ENCODE assay signal across 8 cellular contexts in genomic region chr14:75125617-75126016, GRCh38. TPM values are rescaled to one million over a fixed set of nuclear protein-coding genes. Genes with fewer than 3 reads are reported as not detected.
DNase-seq lines count a peak whose midpoint lies in the region; ATAC-seq and TF ChIP-seq lines count a peak whose summit lies in the region.

No MANE protein-coding gene starts in this region.

- H3K27ac Mint-ChIP-seq in activated CD8-positive, alpha-beta T cell treated with anti-CD3 and anti-CD28 coated beads, Interleukin-2, amount 10 ng/mL, durations not matched to agents 7 days and 5 days: peak overlapping the region; percentile 97

- H3K36me3 ChIP-seq in cardiac muscle cell (no peaks in the 10 kb centered on the region), upper lobe of left lung (peaks cover 0 to 10% (median 0%) of the 10 kb centered on the region in 4 donors)

- H3K9me3 ChIP-seq in cardiac muscle cell (ENCODE audit: low read depth): no peaks in the 10 kb centered on the region
- no peaks in the 10 kb centered on the region for H3K9me3 ChIP-seq in upper lobe of left lung

- H3K36me3 Mint-ChIP-seq in activated CD8-positive, alpha-beta T cell treated with anti-CD3 and anti-CD28 coated beads, Interleukin-2, amount 10 ng/mL, durations not matched to agents 7 days and 5 days (ENCODE audit: low read depth): peaks cover 29% of the 10 kb centered on the region

- CTCF ChIA-PET in activated CD8-positive, alpha-beta T cell treated with anti-CD3 and anti-CD28 coated beads, Interleukin-2, amount 10 ng/mL, durations not matched to agents 7 days and 5 days (lab: Charles Lee): interaction anchor here (1.0 to 11.1 kb wide), 10 partner anchors 7 to 370 kb away, joined by 3 to 216 read pairs (median 4); no protein-coding TSS in a partner anchor

- H3K4me3 Mint-ChIP-seq in activated CD8-positive, alpha-beta T cell treated with anti-CD3 and anti-CD28 coated beads, Interleukin-2, amount 10 ng/mL, durations not matched to agents 7 days and 5 days: peak overlapping the region; percentile 98

- H3K4me3 ChIP-seq in cardiac muscle cell: peak overlapping the region; percentile 77
- peak overlapping the region in 2 of 4 donors; percentile 71 to 86 for H3K4me3 ChIP-seq in upper lobe of left lung

- no peak for TF ChIP-seq EP300 in upper lobe of left lung (IDR thresholded peaks at IDR 0.05)

- H3K27me3 Mint-ChIP-seq in activated CD8-positive, alpha-beta T cell treated with anti-CD3 and anti-CD28 coated beads, Interleukin-2, amount 10 ng/mL, durations not matched to agents 7 days and 5 days (ENCODE audit: low read depth): no peaks in the 10 kb centered on the region

- no peak for TF ChIP-seq POLR2A in upper lobe of left lung (IDR thresholded peaks at IDR 0.05)

- ATAC-seq in Right ventricle myocardium superior (ENCODE audit: poor library complexity) (no peak), upper lobe of left lung (ENCODE audit: low FRiP score in 2 of 2) (no peak), left colon (no peak), GM19455 (IDR thresholded peaks at IDR 0.05; ENCODE audit: unreplicated experiment) (no peak)
- ATAC-seq in activated CD8-positive, alpha-beta T cell treated with anti-CD3 and anti-CD28 coated beads, Interleukin-2, amount 10 ng/mL, durations not matched to agents 7 days and 5 days: no peak

- DNase-seq in cardiac muscle cell (ENCODE audit: low read depth in 1 of 2, low spot score in 1 of 2) (peak in 1 of 2 donors; percentile 75), Right ventricle myocardium superior (no peak), iris pigment epithelial cell (ENCODE audit: low read depth) (peak; percentile 93), upper lobe of left lung (no peak), anterior cingulate cortex (lab: John Stamatoyannopoulos, UW) (no peak), left colon (no peak)
- DNase-seq in activated CD8-positive, alpha-beta T cell treated with anti-CD3 and anti-CD28 coated beads, Interleukin-2, amount 10 ng/mL, durations not matched to agents 7 days and 5 days: no peak

- no peaks in the 10 kb centered on the region for H3K9me3 Mint-ChIP-seq in activated CD8-positive, alpha-beta T cell treated with anti-CD3 and anti-CD28 coated beads, Interleukin-2, amount 10 ng/mL, durations not matched to agents 7 days and 5 days (ENCODE audit: insufficient read depth)

- H3K27me3 ChIP-seq in cardiac muscle cell (no peaks in the 10 kb centered on the region), upper lobe of left lung (no peaks in the 10 kb centered on the region)

- POLR2A ChIA-PET in activated CD8-positive, alpha-beta T cell treated with anti-CD3 and anti-CD28 coated beads, Interleukin-2, amount 10 ng/mL, durations not matched to agents 7 days and 5 days (lab: Charles Lee): interaction anchor here (0.8 to 2.7 kb wide), 6 partner anchors 8 to 173 kb away, joined by 3 to 11 read pairs (median 8); no protein-coding TSS in a partner anchor

- 58 to 69% methylated on average over 5 of the region's 5 CpGs for WGBS in upper lobe of left lung, 2 donors

- H3K27ac ChIP-seq in cardiac muscle cell (no peak overlapping the region), upper lobe of left lung (peak overlapping the region in 3 of 4 donors; percentile 97 to 99 (median 97))

- peaks cover 49% of the 10 kb centered on the region for H3K4me1 Mint-ChIP-seq in activated CD8-positive, alpha-beta T cell treated with anti-CD3 and anti-CD28 coated beads, Interleukin-2, amount 10 ng/mL, durations not matched to agents 7 days and 5 days (ENCODE audit: low read depth)

- intact Hi-C loops in Right ventricle myocardium superior (cut with DNase I) (loop anchor here (5.0 kb wide), 1 partner anchor 362 kb away; no protein-coding TSS in a partner anchor), left colon (cut with DNase I, micrococcal nuclease) (loop anchor here in 1 of 2 donors (5.0 kb wide), 1 partner anchor 177 kb away; no protein-coding TSS in a partner anchor)

- H3K4me1 ChIP-seq in cardiac muscle cell (ENCODE audit: low read depth): peaks cover 9% of the 10 kb centered on the region
- H3K4me1 ChIP-seq in upper lobe of left lung: peaks cover 27 to 52% (median 36%) of the 10 kb centered on the region in 4 donors

- TF ChIP-seq CTCF in cardiac muscle cell (IDR thresholded peaks at IDR 0.05; ENCODE audit: low read depth, low read length): no peak
- TF ChIP-seq CTCF in upper lobe of left lung (IDR thresholded peaks at IDR 0.05): no peak

RNA-seq across cellular contexts. Expression of gene NEK9, which starts 1.2 kb away (rescaled TPM):
- total RNA-seq in cardiac muscle cell (74.7 and 124 TPM in 2 replicates), Right ventricle myocardium superior (109 TPM), upper lobe of left lung (10 to 100 TPM; 37.5 to 96.4 (median 78.9) TPM), left colon (10 to 100 TPM; 44.8 to 47.6 TPM)
- 62.5 and 81.5 TPM in 2 replicates for polyA plus RNA-seq in cardiac muscle cell
- total RNA-seq in activated CD8-positive, alpha-beta T cell treated with anti-CD3 and anti-CD28 coated beads, Interleukin-2, amount 10 ng/mL, durations not matched to agents 7 days and 5 days: 10 to 100 TPM; 73.7 to 80.0 TPM

RNA-seq across cellular contexts. Expression of gene TMED10, which starts 50.8 kb away (rescaled TPM):
- 158 and 206 TPM in 2 replicates for total RNA-seq in cardiac muscle cell
- 259 and 295 TPM in 2 replicates for polyA plus RNA-seq in cardiac muscle cell
- 235 TPM for total RNA-seq in Right ventricle myocardium superior
- total RNA-seq in activated CD8-positive, alpha-beta T cell treated with anti-CD3 and anti-CD28 coated beads, Interleukin-2, amount 10 ng/mL, durations not matched to agents 7 days and 5 days: 100 to 1,000 TPM; 177 to 188 TPM
- total RNA-seq in upper lobe of left lung: 100 to 1,000 TPM in 4 of 6 donors, 10 to 100 TPM in 2; 72.3 to 314 (median 186) TPM
- 100 to 1,000 TPM; 333 to 360 TPM for total RNA-seq in left colon

RNA-seq across cellular contexts. Expression of gene ZC2HC1C, which starts 56.2 kb away (rescaled TPM):
- total RNA-seq in cardiac muscle cell: 2.5 and 8.2 TPM in 2 replicates
- 7.7 and 9.8 TPM in 2 replicates for polyA plus RNA-seq in cardiac muscle cell
- 11.3 TPM for total RNA-seq in Right ventricle myocardium superior
- total RNA-seq in activated CD8-positive, alpha-beta T cell treated with anti-CD3 and anti-CD28 coated beads, Interleukin-2, amount 10 ng/mL, durations not matched to agents 7 days and 5 days: 1 to 10 TPM; 1.3 to 1.4 TPM
- 10 to 100 TPM in 3 of 6 donors, 1 to 10 TPM in 3; 3.2 to 21.0 (median 9.7) TPM for total RNA-seq in upper lobe of left lung
- 1 to 10 TPM; 3.9 to 4.8 TPM for total RNA-seq in left colon
